ENCODE assay signal across 10 cellular contexts in genomic region chr16:71919033-71919432, GRCh38. TPM values are rescaled to one million over a fixed set of nuclear protein-coding genes. Genes with fewer than 3 reads are reported as not detected.
DNase-seq lines count a peak whose midpoint lies in the region; ATAC-seq and TF ChIP-seq lines count a peak whose summit lies in the region.
"Had no signal": no experiment of that assay in that cellular context is flagged by ENCODE, and none has a peak within 500 bp of the region (broad histone marks: within the 10 kb centered on the region; RNA-seq: fewer than 3 reads in every experiment).

No MANE protein-coding gene starts in this region.

- peaks cover 34% of the 10 kb centered on the region for H3K36me3 Mint-ChIP-seq in natural killer cell
- H3K36me3 Mint-ChIP-seq in natural killer cell treated with Interleukin-12 subunit alpha and Interleukin-12 subunit beta and Interleukin-15 and Interleukin-18, amount 100 ng/mL, for 72 hours: peaks cover 54% of the 10 kb centered on the region

- peaks cover 0 to 3% of the 10 kb centered on the region in 2 donors for H3K4me1 ChIP-seq in uterus

- peak overlapping the region; percentile 5 to 69 for H3K27ac ChIP-seq in uterus

- no peaks in the 10 kb centered on the region for H3K9me3 Mint-ChIP-seq in natural killer cell
- H3K9me3 Mint-ChIP-seq in natural killer cell treated with Interleukin-12 subunit alpha and Interleukin-12 subunit beta and Interleukin-15 and Interleukin-18, amount 100 ng/mL, for 72 hours: no peaks in the 10 kb centered on the region

- DNase-seq in natural killer cell (no peak), SKM-1 treated with dmso at 0.1 percent for 144 hours (lab: John Stamatoyannopoulos, UW; ENCODE audit: unreplicated experiment) (peak; percentile 68), uterus (no peak), mucosa of gallbladder (ENCODE audit: low spot score) (no peak), HT-29 (ENCODE audit: low spot score) (no peak), NCI-H1092 treated with DMSO at 0.1 percent for 48 hours (lab: John Stamatoyannopoulos, UW) (no peak)
- no peak for DNase-seq in natural killer cell treated with Interleukin-12 subunit alpha and Interleukin-12 subunit beta and Interleukin-15 and Interleukin-18, amount 100 ng/mL, for 72 hours (ENCODE audit: low spot score)
- DNase-seq: activated effector memory CD4-positive, alpha-beta T cell treated with anti-CD3 and anti-CD28 coated beads, Interleukin-2, amount 50 U/mL, for 16 hours had no signal

- H3K36me3 ChIP-seq in uterus: no peaks in the 10 kb centered on the region

- TF ChIP-seq CTCF in natural killer cell (IDR thresholded peaks at IDR 0.05): no peak
- TF ChIP-seq CTCF in uterus (IDR thresholded peaks at IDR 0.05): no peak

- no peak overlapping the region for H3K4me3 ChIP-seq in uterus

- intact Hi-C loops in natural killer cell (cut with micrococcal nuclease) (no loop called here), uterus (cut with DNase I; ENCODE audit: low total_unique reads) (no loop called here)

- no peak overlapping the region for H3K4me3 Mint-ChIP-seq in natural killer cell
- no peak overlapping the region for H3K4me3 Mint-ChIP-seq in natural killer cell treated with Interleukin-12 subunit alpha and Interleukin-12 subunit beta and Interleukin-15 and Interleukin-18, amount 100 ng/mL, for 72 hours

- peak overlapping the region; percentile 59 to 66 for H3K27ac Mint-ChIP-seq in natural killer cell
- no peak overlapping the region for H3K27ac Mint-ChIP-seq in natural killer cell treated with Interleukin-12 subunit alpha and Interleukin-12 subunit beta and Interleukin-15 and Interleukin-18, amount 100 ng/mL, for 72 hours

- ATAC-seq in natural killer cell: no peak
- ATAC-seq in natural killer cell treated with Interleukin-12 subunit alpha and Interleukin-12 subunit beta and Interleukin-15 and Interleukin-18, amount 100 ng/mL, for 72 hours: no peak
- ATAC-seq in HG02981 (IDR thresholded peaks at IDR 0.05; ENCODE audit: unreplicated experiment): peak; percentile 81
- ATAC-seq: Right ventricle myocardium inferior had no signal

- no peak for TF ChIP-seq POLR2A in uterus (IDR thresholded peaks at IDR 0.05)

- H3K27me3 ChIP-seq in uterus: no peaks in the 10 kb centered on the region

- H3K27me3 Mint-ChIP-seq in natural killer cell (ENCODE audit: low read depth in 2 of 2): no peaks in the 10 kb centered on the region
- H3K27me3 Mint-ChIP-seq in natural killer cell treated with Interleukin-12 subunit alpha and Interleukin-12 subunit beta and Interleukin-15 and Interleukin-18, amount 100 ng/mL, for 72 hours: no peaks in the 10 kb centered on the region

- H3K9me3 ChIP-seq in uterus: no peaks in the 10 kb centered on the region

- H3K4me1 Mint-ChIP-seq in natural killer cell: peaks cover 47 to 54% of the 10 kb centered on the region in 2 donors
- H3K4me1 Mint-ChIP-seq in natural killer cell treated with Interleukin-12 subunit alpha and Interleukin-12 subunit beta and Interleukin-15 and Interleukin-18, amount 100 ng/mL, for 72 hours (ENCODE audit: low read depth in 2 of 2): peaks cover 38 to 45% of the 10 kb centered on the region in 2 donors

RNA-seq across cellular contexts. Expression of gene IST1, which starts 23.7 kb away (rescaled TPM):
- total RNA-seq in natural killer cell: 100 to 1,000 TPM; 363 to 391 (median 378) TPM
- total RNA-seq in natural killer cell treated with Interleukin-12 subunit alpha and Interleukin-12 subunit beta and Interleukin-15 and Interleukin-18, amount 100 ng/mL, for 72 hours: 100 to 1,000 TPM; 169 to 181 TPM
- total RNA-seq in uterus: 100 to 1,000 TPM; 172 to 301 (median 207) TPM
- total RNA-seq in mucosa of gallbladder: 225 TPM
- 115 and 136 TPM in 2 replicates for total RNA-seq in HT-29 (2014; rRNA removed; shearing (Covaris generic))

RNA-seq across cellular contexts. Expression of gene ZNF821, which starts 35.1 kb away (rescaled TPM):
- total RNA-seq in natural killer cell (10 to 100 TPM; 14.0 to 19.1 (median 18.2) TPM), uterus (10 to 100 TPM in 2 of 4 donors, 1 to 10 TPM in 1, under 1 TPM in 1; 0.59 to 16.9 (median 7.4) TPM), mucosa of gallbladder (9.3 TPM)
- 1 to 10 TPM; 2.8 to 5.8 TPM for total RNA-seq in natural killer cell treated with Interleukin-12 subunit alpha and Interleukin-12 subunit beta and Interleukin-15 and Interleukin-18, amount 100 ng/mL, for 72 hours
- 7.4 and 10.8 TPM in 2 replicates for total RNA-seq in HT-29 (2014; rRNA removed; shearing (Covaris generic))

Comparison
In these comparisons a context has a peak if more than half of its experiments do, and no peak if none do; other contexts are left out.
1. H3K27ac Mint-ChIP-seq: peak in natural killer cell (2 of 2); none in natural killer cell treated with Interleukin-12 subunit alpha and Interleukin-12 subunit beta and Interleukin-15 and Interleukin-18, amount 100 ng/mL, for 72 hours (0 of 2).